ENCODE assay signal across 24 cellular contexts in genomic region chr6:128271011-128271410, GRCh38.
"Had no signal": no experiment of that assay in that cellular context is flagged by ENCODE, and none has a peak within 500 bp of the region (broad histone marks: within the 10 kb centered on the region; RNA-seq: fewer than 3 reads in every experiment).

No MANE protein-coding gene starts in this region.

- H3K9ac ChIP-seq: parathyroid adenoma had no signal

- H3K9me3 ChIP-seq: colonic mucosa, gastroesophageal sphincter, heart right ventricle, left lung, mucosa of descending colon, neutrophil, right lobe of liver, suprapubic skin had no signal

- H3K4me3 ChIP-seq: colonic mucosa, gastroesophageal sphincter, heart right ventricle, left lung, mucosa of descending colon, right lobe of liver, suprapubic skin had no signal

- H3K36me3 ChIP-seq: colonic mucosa, gastroesophageal sphincter, heart right ventricle, left lung, neutrophil, right lobe of liver, suprapubic skin had no signal

- H3K4me1 ChIP-seq: colonic mucosa, left lung, parathyroid adenoma, suprapubic skin had no signal

- ATAC-seq: foreskin keratinocyte; gastroesophageal sphincter; heart right ventricle; left lung; mucosa of descending colon; natural killer cell treated with Interleukin-12 subunit alpha and Interleukin-12 subunit beta and Interleukin-15 and Interleukin-18, amount 100 ng/mL, for 72 hours; right lobe of liver; stimulated activated naive B cell treated with anti-CD40 and anti-IgM and Interleukin-4, amounts not matched to agents 10 μg/mL and 1 μg/mL and 100 μg/mL, for 72 hours had no signal

- H3K27ac ChIP-seq: colonic mucosa, epithelial cell of prostate, foreskin keratinocyte, gastroesophageal sphincter, heart right ventricle, left lung, neutrophil, parathyroid adenoma, right lobe of liver, suprapubic skin had no signal

- H2AFZ ChIP-seq: parathyroid adenoma had no signal

- DNase-seq: colonic mucosa; effector CD8-positive, alpha-beta T cell; endodermal cell; foreskin keratinocyte; glutamatergic neuron; heart right ventricle; hippocampal formation; left cardiac atrium; left lung; mesenchymal stem cell; mucosa of descending colon; naive B cell; right lobe of liver; small intestine; stimulated activated CD4-positive, alpha-beta T cell treated with anti-CD3 and anti-CD28 coated beads, Interleukin-15, amount 100 ng/mL, for 24 hours; stimulated activated CD4-positive, alpha-beta T cell treated with anti-CD3 and anti-CD28 coated beads, Interleukin-2, amount 100 ng/mL, for 48 hours; stimulated activated naive B cell treated with anti-CD40 and anti-IgM and Interleukin-4, amounts not matched to agents 10 μg/mL and 1 μg/mL and 100 μg/mL, for 72 hours; trophoblast cell had no signal

- H3K27me3 ChIP-seq: colonic mucosa, foreskin keratinocyte, gastroesophageal sphincter, heart right ventricle, left lung, neutrophil, right lobe of liver, suprapubic skin had no signal
